ENCODE assay signal across 28 cellular contexts in genomic region chr17:44487170-44487569, GRCh38.
"Had no signal": no experiment of that assay in that cellular context is flagged by ENCODE, and none has a peak within 500 bp of the region (broad histone marks: within the 10 kb centered on the region; RNA-seq: fewer than 3 reads in every experiment).

No MANE protein-coding gene starts in this region.

- ATAC-seq: activated CD4-positive, alpha-beta T cell treated with anti-CD3 and anti-CD28 coated beads for 36 hours; activated T-cell treated with anti-CD3 and anti-CD28 coated beads, Interleukin-2, amount 50 U/mL, for 4 hours; effector memory CD8-positive, alpha-beta T cell; esophagus mucosa; upper lobe of right lung had no signal

- H3K4me3 ChIP-seq: adrenal gland, ascending aorta, hepatocyte, left ventricle myocardium inferior, ovary, prostate gland, thyroid gland, upper lobe of right lung had no signal

- H3K36me3 ChIP-seq: adrenal gland, ascending aorta, brain microvascular endothelial cell, left ventricle myocardium inferior, neutrophil, ovary, prostate gland, thyroid gland had no signal

- H3K4me1 ChIP-seq: adrenal gland, ascending aorta, prostate gland, upper lobe of right lung had no signal

- H3K4me2 ChIP-seq: hepatocyte had no signal

- H3K27ac ChIP-seq: adrenal gland, ascending aorta, brain microvascular endothelial cell, hepatocyte, left ventricle myocardium inferior, neutrophil, ovary, prostate gland, upper lobe of right lung had no signal

- FAIRE-seq: colon, endothelial cell of umbilical vein had no signal

- H3K27me3 ChIP-seq: adrenal gland, ascending aorta, brain microvascular endothelial cell, hepatocyte, neutrophil, ovary, thyroid gland, upper lobe of right lung had no signal

- H2AFZ ChIP-seq: hepatocyte had no signal

- DNase-seq: activated B cell treated with CpG ODN at 0.5 μM for 24 hours; activated CD4-positive, alpha-beta T cell treated with anti-CD3 and anti-CD28 coated beads for 36 hours; activated CD4-positive, alpha-beta T cell treated with anti-CD3 and anti-CD28 coated beads, Interleukin-2, amount 50 U/mL, for 4 hours; activated CD8-positive, alpha-beta memory T cell treated with anti-CD3 and anti-CD28 coated beads, Interleukin-2, amount 50 U/mL, for 48 hours; activated naive CD4-positive, alpha-beta T cell; activated T-cell treated with anti-CD3 and anti-CD28 coated beads, Interleukin-2, amount 50 U/mL, for 4 hours; adrenal gland; brain microvascular endothelial cell; central memory CD4-positive, alpha-beta T cell; effector memory CD8-positive, alpha-beta T cell; foreskin melanocyte; immature natural killer cell; kidney glomerular epithelial cell; left ventricle myocardium inferior; midbrain; ovary; stimulated activated CD4-positive, alpha-beta T cell treated with anti-CD3 and anti-CD28 coated beads, Interleukin-4, amount 100 ng/mL, for 24 hours; substantia nigra; T1000; thyroid gland; upper lobe of right lung had no signal

- H3K9me3 ChIP-seq: adrenal gland, ascending aorta, left ventricle myocardium inferior, neutrophil, ovary, prostate gland, thyroid gland, upper lobe of right lung had no signal
